8 cellular contexts compared by ENCODE assay signal in genomic region chr4:150297861-150298474, GRCh38.
A peak's percentile ranks its signal among the peaks of the same experiment; 100 is the strongest.
DNase-seq lines count a peak whose midpoint lies in the region; ATAC-seq and TF ChIP-seq lines count a peak whose summit lies in the region.

No MANE protein-coding gene starts in this region.

- H3K4me3 Mint-ChIP-seq in activated CD4-positive, alpha-beta memory T cell treated with anti-CD3 and anti-CD28 coated beads, Interleukin-2, amount 10 ng/mL, durations not matched to agents 7 days and 5 days = no peak overlapping the region

- POLR2A ChIA-PET in activated CD4-positive, alpha-beta memory T cell treated with anti-CD3 and anti-CD28 coated beads, Interleukin-2, amount 10 ng/mL, durations not matched to agents 7 days and 5 days (lab: Charles Lee) = no interaction called here

- peak; percentile 49 for DNase-seq in AG09319 (ENCODE audit: extremely low read depth, low read depth)
- peak; percentile 55 for DNase-seq in GM12865 (ENCODE audit: low read depth)
- peak; percentile 9 for DNase-seq in NCI-H128 (lab: John Stamatoyannopoulos, UW; ENCODE audit: unreplicated experiment)
- DNase-seq in activated CD4-positive, alpha-beta memory T cell treated with anti-CD3 and anti-CD28 coated beads, Interleukin-2, amount 10 ng/mL, durations not matched to agents 7 days and 5 days = peak; percentile 37
- no peak for DNase-seq in left ventricle myocardium inferior
- peak; percentile 10 to 23 for DNase-seq in stimulated activated CD4-positive, alpha-beta T cell treated with anti-CD3 and anti-CD28 coated beads, Interleukin-15, amount 100 ng/mL, for 48 hours (ENCODE audit: low read depth in 2 of 2)

- H3K9me3 ChIP-seq in left ventricle myocardium inferior (replicated peaks) = no peaks in the 10 kb centered on the region

- H3K4me1 Mint-ChIP-seq in activated CD4-positive, alpha-beta memory T cell treated with anti-CD3 and anti-CD28 coated beads, Interleukin-2, amount 10 ng/mL, durations not matched to agents 7 days and 5 days = peaks cover 4% of the 10 kb centered on the region

- H3K27ac Mint-ChIP-seq in activated CD4-positive, alpha-beta memory T cell treated with anti-CD3 and anti-CD28 coated beads, Interleukin-2, amount 10 ng/mL, durations not matched to agents 7 days and 5 days = no peak overlapping the region

- H3K36me3 Mint-ChIP-seq in activated CD4-positive, alpha-beta memory T cell treated with anti-CD3 and anti-CD28 coated beads, Interleukin-2, amount 10 ng/mL, durations not matched to agents 7 days and 5 days (ENCODE audit: low read depth) = peaks cover 2% of the 10 kb centered on the region

- intact Hi-C loops in left ventricle myocardium inferior (cut with micrococcal nuclease) = no loop called here

- H3K9me3 Mint-ChIP-seq in activated CD4-positive, alpha-beta memory T cell treated with anti-CD3 and anti-CD28 coated beads, Interleukin-2, amount 10 ng/mL, durations not matched to agents 7 days and 5 days = no peaks in the 10 kb centered on the region

- H3K4me1 ChIP-seq in left ventricle myocardium inferior = no peaks in the 10 kb centered on the region

- H3K36me3 ChIP-seq in left ventricle myocardium inferior = no peaks in the 10 kb centered on the region

- ATAC-seq in GM21825 (IDR thresholded peaks at IDR 0.05; ENCODE audit: unreplicated experiment) = no peak
- ATAC-seq in HG03095 (IDR thresholded peaks at IDR 0.05; ENCODE audit: unreplicated experiment) = no peak

- H3K27me3 ChIP-seq in left ventricle myocardium inferior (ENCODE audit: low read depth) = no peaks in the 10 kb centered on the region

- CTCF ChIA-PET in activated CD4-positive, alpha-beta memory T cell treated with anti-CD3 and anti-CD28 coated beads, Interleukin-2, amount 10 ng/mL, durations not matched to agents 7 days and 5 days (lab: Charles Lee) = interaction anchor here (1.0 to 7.5 kb wide), 5 partner anchors 10 to 802 kb away, joined by 3 to 59 read pairs (median 4); no protein-coding TSS in a partner anchor

- H3K4me3 ChIP-seq in GM12865 (ENCODE audit: low read depth, low read length) = no peak overlapping the region
- H3K4me3 ChIP-seq in left ventricle myocardium inferior = no peak overlapping the region

- TF ChIP-seq CTCF in AG09319 (IDR thresholded peaks at IDR 0.05; ENCODE audit: low read depth, low read length) (peak; percentile 67), GM12865 (IDR thresholded peaks at IDR 0.05; ENCODE audit: insufficient read depth, low read depth, low read length, missing control alignments) (peak; percentile 50), left ventricle myocardium inferior (IDR thresholded peaks at IDR 0.05; ENCODE audit: borderline replicate concordance) (peak; percentile 72)

- no peak overlapping the region for H3K27ac ChIP-seq in left ventricle myocardium inferior (replicated peaks)

- H3K27me3 Mint-ChIP-seq in activated CD4-positive, alpha-beta memory T cell treated with anti-CD3 and anti-CD28 coated beads, Interleukin-2, amount 10 ng/mL, durations not matched to agents 7 days and 5 days = no peaks in the 10 kb centered on the region
